In genomic region chr21:39181205-39181818, GRCh38 we compare ENCODE assay signal across 11 cellular contexts. TPM values are rescaled to one million over a fixed set of nuclear protein-coding genes. Genes with fewer than 3 reads are reported as not detected.
DNase-seq lines count a peak whose midpoint lies in the region; ATAC-seq and TF ChIP-seq lines count a peak whose summit lies in the region.
"Had no signal": no experiment of that assay in that cellular context is flagged by ENCODE, and none has a peak within 500 bp of the region (broad histone marks: within the 10 kb centered on the region; RNA-seq: fewer than 3 reads in every experiment).

No MANE protein-coding gene starts in this region.

- H3K27me3 Mint-ChIP-seq in IgD-negative memory B cell, result no peaks in the 10 kb centered on the region
- no peaks in the 10 kb centered on the region for H3K27me3 Mint-ChIP-seq in activated naive CD8-positive, alpha-beta T cell treated with anti-CD3 and anti-CD28 coated beads, Interleukin-2, amount 10 ng/mL, durations not matched to agents 7 days and 5 days
- H3K27me3 Mint-ChIP-seq in natural killer cell treated with Interleukin-12 subunit alpha and Interleukin-12 subunit beta and Interleukin-15 and Interleukin-18, amount 100 ng/mL, for 72 hours, result no peaks in the 10 kb centered on the region

- peaks cover 56% of the 10 kb centered on the region for H3K79me2 ChIP-seq in DND-41 (ENCODE audit: insufficient read depth, low read length)

- no peak for ATAC-seq in DND-41 (ENCODE audit: insufficient read depth, low read depth)
- ATAC-seq in activated naive CD8-positive, alpha-beta T cell treated with anti-CD3 and anti-CD28 coated beads, Interleukin-2, amount 10 ng/mL, durations not matched to agents 7 days and 5 days (ENCODE audit: low read depth), result no peak
- ATAC-seq in natural killer cell treated with Interleukin-12 subunit alpha and Interleukin-12 subunit beta and Interleukin-15 and Interleukin-18, amount 100 ng/mL, for 72 hours, result no peak
- no peak for ATAC-seq in GM21526 (IDR thresholded peaks at IDR 0.05; ENCODE audit: low FRiP score, unreplicated experiment)
- ATAC-seq: heart left ventricle had no signal

- H3K4me1 Mint-ChIP-seq in IgD-negative memory B cell, result peaks cover 20 to 38% (median 36%) of the 10 kb centered on the region in 3 donors
- peaks cover 32% of the 10 kb centered on the region for H3K4me1 Mint-ChIP-seq in activated naive CD8-positive, alpha-beta T cell treated with anti-CD3 and anti-CD28 coated beads, Interleukin-2, amount 10 ng/mL, durations not matched to agents 7 days and 5 days
- peaks cover 23 to 43% of the 10 kb centered on the region in 2 donors for H3K4me1 Mint-ChIP-seq in natural killer cell treated with Interleukin-12 subunit alpha and Interleukin-12 subunit beta and Interleukin-15 and Interleukin-18, amount 100 ng/mL, for 72 hours (ENCODE audit: low read depth in 2 of 2)

- no peaks in the 10 kb centered on the region for H3K9me3 Mint-ChIP-seq in IgD-negative memory B cell
- no peaks in the 10 kb centered on the region for H3K9me3 Mint-ChIP-seq in activated naive CD8-positive, alpha-beta T cell treated with anti-CD3 and anti-CD28 coated beads, Interleukin-2, amount 10 ng/mL, durations not matched to agents 7 days and 5 days
- H3K9me3 Mint-ChIP-seq in natural killer cell treated with Interleukin-12 subunit alpha and Interleukin-12 subunit beta and Interleukin-15 and Interleukin-18, amount 100 ng/mL, for 72 hours, result no peaks in the 10 kb centered on the region

- no peak for DNase-seq in DND-41
- no peak for DNase-seq in activated naive CD8-positive, alpha-beta T cell treated with anti-CD3 and anti-CD28 coated beads, Interleukin-2, amount 10 ng/mL, durations not matched to agents 7 days and 5 days
- no peak for DNase-seq in natural killer cell treated with Interleukin-12 subunit alpha and Interleukin-12 subunit beta and Interleukin-15 and Interleukin-18, amount 100 ng/mL, for 72 hours (ENCODE audit: low spot score)
- DNase-seq in GOT3 (lab: John Stamatoyannopoulos, UW), result no peak
- DNase-seq in islet precursor cell, result no peak
- DNase-seq: effector CD4-positive, alpha-beta T cell; heart left ventricle; NCI-H2107; small intestine had no signal

- H3K27ac ChIP-seq in DND-41 (ENCODE audit: low read length), result peak overlapping the region; percentile 36; the same call in 1 of the 2 replicates
- H3K27ac ChIP-seq: heart left ventricle had no signal

- H3K27ac Mint-ChIP-seq in IgD-negative memory B cell, result peak overlapping the region in 2 of 3 donors; percentile 76 to 95
- peak overlapping the region; percentile 90 for H3K27ac Mint-ChIP-seq in activated naive CD8-positive, alpha-beta T cell treated with anti-CD3 and anti-CD28 coated beads, Interleukin-2, amount 10 ng/mL, durations not matched to agents 7 days and 5 days
- H3K27ac Mint-ChIP-seq in natural killer cell treated with Interleukin-12 subunit alpha and Interleukin-12 subunit beta and Interleukin-15 and Interleukin-18, amount 100 ng/mL, for 72 hours, result peak overlapping the region in 1 of 2 donors; percentile 90

- POLR2A ChIA-PET in activated naive CD8-positive, alpha-beta T cell treated with anti-CD3 and anti-CD28 coated beads, Interleukin-2, amount 10 ng/mL, durations not matched to agents 7 days and 5 days (lab: Charles Lee), result no interaction called here

- peak overlapping the region; percentile 85 for H3K9ac ChIP-seq in DND-41 (ENCODE audit: low read depth, low read length)

- H3K9me3 ChIP-seq in DND-41 (ENCODE audit: insufficient read depth, low read length, severe bottlenecking), result no peaks in the 10 kb centered on the region
- H3K9me3 ChIP-seq: heart left ventricle had no signal

- H3K4me3 ChIP-seq in DND-41 (ENCODE audit: low read depth in 1 of 2, low read length in 2 of 2), result peak overlapping the region; percentile 89 to 97; a peak in 3 of 4 replicates

- no peak for TF ChIP-seq CTCF in DND-41 (IDR thresholded peaks at IDR 0.05; ENCODE audit: borderline replicate concordance, extremely low read depth, low read length, poor library complexity, severe bottlenecking)

- H3K27me3 ChIP-seq in DND-41 (ENCODE audit: insufficient read depth, low read length, poor library complexity), result no peaks in the 10 kb centered on the region
- H3K27me3 ChIP-seq: heart left ventricle had no signal

- peak overlapping the region in 2 of 4 donors; percentile 98 for H3K4me3 Mint-ChIP-seq in IgD-negative memory B cell
- H3K4me3 Mint-ChIP-seq in activated naive CD8-positive, alpha-beta T cell treated with anti-CD3 and anti-CD28 coated beads, Interleukin-2, amount 10 ng/mL, durations not matched to agents 7 days and 5 days, result peak overlapping the region; percentile 97
- H3K4me3 Mint-ChIP-seq in natural killer cell treated with Interleukin-12 subunit alpha and Interleukin-12 subunit beta and Interleukin-15 and Interleukin-18, amount 100 ng/mL, for 72 hours, result peak overlapping the region; percentile 96

- H2AFZ ChIP-seq in DND-41 (ENCODE audit: low read depth, low read length), result no peak overlapping the region

- peaks cover 48% of the 10 kb centered on the region for H3K4me1 ChIP-seq in DND-41 (ENCODE audit: insufficient read depth, low read length)

- no peaks in the 10 kb centered on the region for H3K36me3 Mint-ChIP-seq in IgD-negative memory B cell
- H3K36me3 Mint-ChIP-seq in activated naive CD8-positive, alpha-beta T cell treated with anti-CD3 and anti-CD28 coated beads, Interleukin-2, amount 10 ng/mL, durations not matched to agents 7 days and 5 days, result peaks cover 13% of the 10 kb centered on the region
- H3K36me3 Mint-ChIP-seq in natural killer cell treated with Interleukin-12 subunit alpha and Interleukin-12 subunit beta and Interleukin-15 and Interleukin-18, amount 100 ng/mL, for 72 hours, result peaks cover 17% of the 10 kb centered on the region

- peaks cover 41% of the 10 kb centered on the region for H3K36me3 ChIP-seq in DND-41 (ENCODE audit: insufficient read depth, low read length)

- peaks cover 16% of the 10 kb centered on the region; the same call in 1 of the 2 replicates for H4K20me1 ChIP-seq in DND-41 (ENCODE audit: insufficient read depth, low read length)

- H3K4me2 ChIP-seq in DND-41 (ENCODE audit: insufficient read depth, low read length), result peak overlapping the region; percentile 89

RNA-seq across cellular contexts. Expression of gene PSMG1, which starts 1.9 kb away (rescaled TPM):
- polyA plus RNA-seq in IgD-negative memory B cell, result 39.4 TPM
- 10 to 100 TPM; 40.7 to 42.3 TPM for total RNA-seq in activated naive CD8-positive, alpha-beta T cell treated with anti-CD3 and anti-CD28 coated beads, Interleukin-2, amount 10 ng/mL, durations not matched to agents 7 days and 5 days
- 10 to 100 TPM; 60.0 to 68.9 TPM for total RNA-seq in natural killer cell treated with Interleukin-12 subunit alpha and Interleukin-12 subunit beta and Interleukin-15 and Interleukin-18, amount 100 ng/mL, for 72 hours
